ENCODE assay signal across 9 cellular contexts in the genomic region with DNA sequence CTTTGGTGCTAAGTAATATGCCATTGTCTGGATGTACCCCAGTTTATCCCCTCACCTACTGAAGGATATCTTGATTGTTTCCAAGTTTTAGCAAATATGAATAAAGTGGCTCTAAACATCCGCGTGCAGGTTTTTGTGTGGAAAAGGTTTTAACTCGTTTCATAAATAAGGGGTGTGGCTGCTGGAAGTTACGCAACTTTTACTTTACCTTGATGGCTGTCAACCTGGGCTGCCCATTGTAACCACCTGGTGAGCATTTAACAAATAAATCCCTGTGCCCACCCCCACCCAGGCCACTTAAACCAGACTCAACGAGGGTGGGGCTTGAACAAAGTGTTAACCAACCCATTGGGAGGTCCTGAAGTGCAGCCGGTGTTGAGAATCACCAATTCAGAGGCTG.
"Had no signal": no experiment of that assay in that cellular context is flagged by ENCODE, and none has a peak within 500 bp of the region (broad histone marks: within the 10 kb centered on the region; RNA-seq: fewer than 3 reads in every experiment).

No MANE protein-coding gene starts in this region.

- H3K4me1 ChIP-seq: HAP-1 had no signal

- H3K36me3 ChIP-seq: HAP-1 had no signal

- H3K27ac ChIP-seq: HL-60, KMS-11 had no signal

- H3K4me3 ChIP-seq: GM23338, HAP-1 had no signal

- H3K9me3 ChIP-seq: HAP-1 had no signal

- H3K9ac ChIP-seq: KMS-11 had no signal

- ATAC-seq: GM23338, HCT116 had no signal

- DNase-seq: H7, HFFc6, KBM-7 had no signal

- H3K4me1 Mint-ChIP-seq: GM23338 had no signal

- H3K4me2 ChIP-seq: GM23338, KMS-11 had no signal

- H3K9me3 Mint-ChIP-seq: IgD-negative memory B cell had no signal

- H3K27ac Mint-ChIP-seq: GM23338, HFFc6, IgD-negative memory B cell had no signal

- H3K4me3 Mint-ChIP-seq: GM23338, HFFc6, IgD-negative memory B cell had no signal

- H3K36me3 Mint-ChIP-seq: IgD-negative memory B cell had no signal

- H2AFZ ChIP-seq: GM23338 had no signal
